19 cellular contexts compared by ENCODE assay signal in genomic region chr13:113895436-113895835, GRCh38.
"Had no signal": no experiment of that assay in that cellular context is flagged by ENCODE, and none has a peak within 500 bp of the region (broad histone marks: within the 10 kb centered on the region; RNA-seq: fewer than 3 reads in every experiment).

No MANE protein-coding gene starts in this region.

- H3K4me1 ChIP-seq: spleen had no signal

- H3K27me3 ChIP-seq: upper lobe of right lung had no signal

- H3K9me3 ChIP-seq: spleen, upper lobe of right lung had no signal

- H3K4me3 ChIP-seq: spleen, upper lobe of right lung had no signal

- ATAC-seq: left ventricle myocardium superior, sciatic nerve, upper lobe of right lung, WTC11 had no signal

- H3K36me3 ChIP-seq: spleen, upper lobe of right lung had no signal

- DNase-seq: activated effector memory CD4-positive, alpha-beta T cell treated with Interleukin-2 at 50 U/mL for 16 hours; activated naive CD4-positive, alpha-beta T cell treated with anti-CD3 and anti-CD28 coated beads for 36 hours; activated naive CD8-positive, alpha-beta T cell treated with anti-CD3 and anti-CD28 coated beads, Interleukin-2, amount 10 ng/mL, durations not matched to agents 7 days and 5 days; activated T-cell treated with anti-CD3 and anti-CD28 coated beads, Interleukin-2, amount 50 U/mL, for 48 hours; amygdala; effector CD4-positive, alpha-beta T cell; hypothalamus; left ventricle myocardium superior; nephron progenitor cell; posterior cingulate gyrus; spleen; stimulated activated CD4-positive, alpha-beta T cell treated with anti-CD3 and anti-CD28 coated beads, Interleukin-4, amount 100 ng/mL, for 1 hour; stimulated activated naive CD4-positive, alpha-beta T cell treated with Interleukin-2 at 50 U/mL for 16 hours; T1000; upper lobe of right lung had no signal

- FAIRE-seq: endometrium, frontal cortex had no signal

- H3K27ac ChIP-seq: spleen, upper lobe of right lung had no signal
